1 cellular context compared by ENCODE assay signal in genomic region chr6:32175711-32176475, GRCh38.
A peak's percentile ranks its signal among the peaks of the same experiment; 100 is the strongest.
TF ChIP-seq lines count a peak whose summit lies in the region.

Gene AGPAT1 (minus strand): TSS chr6:32176084. CDS start chr6:32171496, 4,588 bp downstream.

TF ChIP-seq in GM12878, 131 proteins besides CTCF, POLR2A, EP300 and RAD21 (continued from another document and continues in another):
- TF ChIP-seq, protein P1, sequence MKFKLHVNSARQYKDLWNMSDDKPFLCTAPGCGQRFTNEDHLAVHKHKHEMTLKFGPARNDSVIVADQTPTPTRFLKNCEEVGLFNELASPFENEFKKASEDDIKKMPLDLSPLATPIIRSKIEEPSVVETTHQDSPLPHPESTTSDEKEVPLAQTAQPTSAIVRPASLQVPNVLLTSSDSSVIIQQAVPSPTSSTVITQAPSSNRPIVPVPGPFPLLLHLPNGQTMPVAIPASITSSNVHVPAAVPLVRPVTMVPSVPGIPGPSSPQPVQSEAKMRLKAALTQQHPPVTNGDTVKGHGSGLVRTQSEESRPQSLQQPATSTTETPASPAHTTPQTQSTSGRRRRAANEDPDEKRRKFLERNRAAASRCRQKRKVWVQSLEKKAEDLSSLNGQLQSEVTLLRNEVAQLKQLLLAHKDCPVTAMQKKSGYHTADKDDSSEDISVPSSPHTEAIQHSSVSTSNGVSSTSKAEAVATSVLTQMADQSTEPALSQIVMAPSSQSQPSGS (IDR thresholded peaks at IDR 0.05; ENCODE audit: low read length): no peak
- TF ChIP-seq RB1 (IDR thresholded peaks at IDR 0.05; ENCODE audit: borderline replicate concordance) (no peak), SUPT20H (IDR thresholded peaks at IDR 0.05; ENCODE audit: borderline replicate concordance, control insufficient read depth, low read depth, low read length) (no peak), TAF1 (IDR thresholded peaks at IDR 0.05; ENCODE audit: borderline replicate concordance, low read depth, low read length) (0 out of 2 replicates have a peak, but pooled peaks have one; percentile 36), SIN3A (IDR thresholded peaks at IDR 0.05; ENCODE audit: low read depth, low read length) (no peak), MYC (IDR thresholded peaks at IDR 0.05; ENCODE audit: insufficient read depth, insufficient read length, insufficient replicate concordance, low read length, severe bottlenecking) (no peak), NRF1 (conservative IDR thresholded peaks at IDR 0.05; ENCODE audit: low read depth, low read length) (no peak), YY1 (IDR thresholded peaks at IDR 0.05; ENCODE audit: low read depth, low read length) (no peak), ELK1 (IDR thresholded peaks at IDR 0.05; ENCODE audit: low read depth, low read length) (0 out of 2 replicates have a peak, but pooled peaks have one; percentile 35), NFYA (IDR thresholded peaks at IDR 0.05; ENCODE audit: borderline replicate concordance, low read depth, low read length) (no peak), CBFB (IDR thresholded peaks at IDR 0.05; ENCODE audit: low read depth) (no peak), DPF2 (IDR thresholded peaks at IDR 0.05) (peak; percentile 94), JUND (IDR thresholded peaks at IDR 0.05; ENCODE audit: low read depth, low read length) (no peak), ZBTB11 (CRISPR knock-in tag; IDR thresholded peaks at IDR 0.05) (no peak), CREB1 (IDR thresholded peaks at IDR 0.05; ENCODE audit: low read depth) (peak; percentile 69), FOS (IDR thresholded peaks at IDR 0.05; ENCODE audit: borderline replicate concordance, extremely low read depth, insufficient read length) (no peak), CHD2 (IDR thresholded peaks at IDR 0.05; ENCODE audit: borderline replicate concordance, low read depth, low read length) (peak; percentile 81), CHD1 (IDR thresholded peaks at IDR 0.05; ENCODE audit: low read depth, low read length) (no peak), POU2F2 (IDR thresholded peaks at IDR 0.05; ENCODE audit: borderline replicate concordance, low read depth, low read length) (no peak), MLLT1 (IDR thresholded peaks at IDR 0.05) (peak; percentile 36), CBX5 (IDR thresholded peaks at IDR 0.05; ENCODE audit: low read depth) (no peak), PML (IDR thresholded peaks at IDR 0.05; ENCODE audit: low read length) (no peak), STAT1 (conservative IDR thresholded peaks at IDR 0.05) (no peak), EED (IDR thresholded peaks at IDR 0.05; ENCODE audit: low read depth) (no peak), RUNX3 (IDR thresholded peaks at IDR 0.05; ENCODE audit: low read length) (peak; percentile 30; the same call in 1 of the 2 replicates), ZZZ3 (IDR thresholded peaks at IDR 0.05; ENCODE audit: control insufficient read depth, insufficient read length, low read depth) (no peak), IKZF2 (IDR thresholded peaks at IDR 0.05) (no peak), ESRRA (IDR thresholded peaks at IDR 0.05; ENCODE audit: low read length) (no peak), SIX5 (IDR thresholded peaks at IDR 0.05; ENCODE audit: low read depth, low read length, severe bottlenecking) (no peak), BCL3 (IDR thresholded peaks at IDR 0.05; ENCODE audit: borderline replicate concordance, insufficient read depth, low read depth, low read length, poor library complexity, severe bottlenecking) (no peak), SP1 (IDR thresholded peaks at IDR 0.05; ENCODE audit: low read depth, low read length) (peak; percentile 91), SPI1 (IDR thresholded peaks at IDR 0.05; ENCODE audit: borderline replicate concordance, insufficient read depth, low read depth, low read length) (no peak; the same call in 1 of the 2 replicates), SMARCA5 (IDR thresholded peaks at IDR 0.05) (no peak), RELB (IDR thresholded peaks at IDR 0.05; ENCODE audit: low read depth) (no peak), BCL11A (IDR thresholded peaks at IDR 0.05; ENCODE audit: low read depth, low read length) (no peak), ZBTB4 (CRISPR knock-in tag; IDR thresholded peaks at IDR 0.05) (no peak), LARP7 (IDR thresholded peaks at IDR 0.05) (peak; percentile 42; the same call in 1 of the 2 replicates), CEBPB (IDR thresholded peaks at IDR 0.05; ENCODE audit: borderline replicate concordance in 1 of 2, low read depth in 2 of 2, low read length in 2 of 2) (no peak), NFXL1 (IDR thresholded peaks at IDR 0.05; ENCODE audit: borderline replicate concordance) (no peak), JUNB (IDR thresholded peaks at IDR 0.05) (no peak), MEF2A (IDR thresholded peaks at IDR 0.05; ENCODE audit: insufficient read depth, low read depth, low read length) (no peak)
- TF ChIP-seq, protein P2, sequence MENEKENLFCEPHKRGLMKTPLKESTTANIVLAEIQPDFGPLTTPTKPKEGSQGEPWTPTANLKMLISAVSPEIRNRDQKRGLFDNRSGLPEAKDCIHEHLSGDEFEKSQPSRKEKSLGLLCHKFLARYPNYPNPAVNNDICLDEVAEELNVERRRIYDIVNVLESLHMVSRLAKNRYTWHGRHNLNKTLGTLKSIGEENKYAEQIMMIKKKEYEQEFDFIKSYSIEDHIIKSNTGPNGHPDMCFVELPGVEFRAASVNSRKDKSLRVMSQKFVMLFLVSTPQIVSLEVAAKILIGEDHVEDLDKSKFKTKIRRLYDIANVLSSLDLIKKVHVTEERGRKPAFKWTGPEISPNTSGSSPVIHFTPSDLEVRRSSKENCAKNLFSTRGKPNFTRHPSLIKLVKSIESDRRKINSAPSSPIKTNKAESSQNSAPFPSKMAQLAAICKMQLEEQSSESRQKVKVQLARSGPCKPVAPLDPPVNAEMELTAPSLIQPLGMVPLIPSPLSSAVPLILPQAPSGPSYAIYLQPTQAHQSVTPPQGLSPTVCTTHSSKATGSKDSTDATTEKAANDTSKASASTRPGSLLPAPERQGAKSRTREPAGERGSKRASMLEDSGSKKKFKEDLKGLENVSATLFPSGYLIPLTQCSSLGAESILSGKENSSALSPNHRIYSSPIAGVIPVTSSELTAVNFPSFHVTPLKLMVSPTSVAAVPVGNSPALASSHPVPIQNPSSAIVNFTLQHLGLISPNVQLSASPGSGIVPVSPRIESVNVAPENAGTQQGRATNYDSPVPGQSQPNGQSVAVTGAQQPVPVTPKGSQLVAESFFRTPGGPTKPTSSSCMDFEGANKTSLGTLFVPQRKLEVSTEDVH (IDR thresholded peaks at IDR 0.05; ENCODE audit: low read depth, partially characterized antibody): no peak
- TF ChIP-seq, protein P3, sequence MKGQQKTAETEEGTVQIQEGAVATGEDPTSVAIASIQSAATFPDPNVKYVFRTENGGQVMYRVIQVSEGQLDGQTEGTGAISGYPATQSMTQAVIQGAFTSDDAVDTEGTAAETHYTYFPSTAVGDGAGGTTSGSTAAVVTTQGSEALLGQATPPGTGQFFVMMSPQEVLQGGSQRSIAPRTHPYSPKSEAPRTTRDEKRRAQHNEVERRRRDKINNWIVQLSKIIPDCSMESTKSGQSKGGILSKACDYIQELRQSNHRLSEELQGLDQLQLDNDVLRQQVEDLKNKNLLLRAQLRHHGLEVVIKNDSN (IDR thresholded peaks at IDR 0.05; ENCODE audit: borderline replicate concordance, extremely low read length, insufficient read depth, low read depth, low read length): no peak
- TF ChIP-seq, protein P4, sequence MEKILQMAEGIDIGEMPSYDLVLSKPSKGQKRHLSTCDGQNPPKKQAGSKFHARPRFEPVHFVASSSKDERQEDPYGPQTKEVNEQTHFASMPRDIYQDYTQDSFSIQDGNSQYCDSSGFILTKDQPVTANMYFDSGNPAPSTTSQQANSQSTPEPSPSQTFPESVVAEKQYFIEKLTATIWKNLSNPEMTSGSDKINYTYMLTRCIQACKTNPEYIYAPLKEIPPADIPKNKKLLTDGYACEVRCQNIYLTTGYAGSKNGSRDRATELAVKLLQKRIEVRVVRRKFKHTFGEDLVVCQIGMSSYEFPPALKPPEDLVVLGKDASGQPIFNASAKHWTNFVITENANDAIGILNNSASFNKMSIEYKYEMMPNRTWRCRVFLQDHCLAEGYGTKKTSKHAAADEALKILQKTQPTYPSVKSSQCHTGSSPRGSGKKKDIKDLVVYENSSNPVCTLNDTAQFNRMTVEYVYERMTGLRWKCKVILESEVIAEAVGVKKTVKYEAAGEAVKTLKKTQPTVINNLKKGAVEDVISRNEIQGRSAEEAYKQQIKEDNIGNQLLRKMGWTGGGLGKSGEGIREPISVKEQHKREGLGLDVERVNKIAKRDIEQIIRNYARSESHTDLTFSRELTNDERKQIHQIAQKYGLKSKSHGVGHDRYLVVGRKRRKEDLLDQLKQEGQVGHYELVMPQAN (conservative IDR thresholded peaks at IDR 0.05): no peak
